17 cellular contexts compared by ENCODE assay signal in the genomic region with DNA sequence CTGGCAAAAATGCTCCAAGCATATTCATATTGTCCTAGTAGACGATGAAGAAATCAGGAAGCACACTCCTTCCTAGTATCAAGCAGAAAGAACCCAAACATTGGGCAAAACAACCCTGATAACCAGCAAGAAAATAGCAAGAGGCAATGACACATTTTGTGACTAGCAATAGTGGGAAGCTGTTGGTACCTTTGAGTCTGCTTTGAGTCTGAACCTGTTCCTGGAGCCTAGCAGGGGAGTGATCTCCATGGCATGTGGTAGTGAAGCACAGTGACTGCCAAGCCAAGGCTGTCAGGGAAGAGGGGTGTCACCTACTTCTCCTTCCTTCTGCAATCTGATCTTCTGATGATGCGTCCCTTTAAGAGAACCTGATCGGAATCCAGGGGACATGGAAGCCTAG.
"Had no signal": no experiment of that assay in that cellular context is flagged by ENCODE, and none has a peak within 500 bp of the region (broad histone marks: within the 10 kb centered on the region; RNA-seq: fewer than 3 reads in every experiment).

No MANE protein-coding gene starts in this region.

- H3K4me1 Mint-ChIP-seq: memory B cell had no signal

- H3K36me3 Mint-ChIP-seq: activated naive CD8-positive, alpha-beta T cell treated with anti-CD3 and anti-CD28 coated beads for 36 hours; memory B cell; naive thymus-derived CD8-positive, alpha-beta T cell; WTC11 had no signal

- ATAC-seq: body of pancreas, psoas muscle, right cardiac atrium, WTC11 had no signal

- H3K9me3 Mint-ChIP-seq: activated naive CD8-positive, alpha-beta T cell treated with anti-CD3 and anti-CD28 coated beads for 36 hours; naive thymus-derived CD8-positive, alpha-beta T cell had no signal

- DNase-seq: activated naive CD8-positive, alpha-beta T cell treated with anti-CD3 and anti-CD28 coated beads for 36 hours; activated T-cell treated with anti-CD3 and anti-CD28 coated beads for 4 hours; body of pancreas; dorsolateral prefrontal cortex; foreskin fibroblast; naive thymus-derived CD8-positive, alpha-beta T cell; ovary; psoas muscle; right cardiac atrium; stimulated activated CD4-positive, alpha-beta T cell treated with anti-CD3 and anti-CD28 coated beads, Interleukin-2, amount 100 ng/mL, for 24 hours; stimulated activated naive CD4-positive, alpha-beta T cell treated with Interleukin-2 at 50 U/mL for 16 hours; SW 1271; uterus had no signal

- H3K27me3 Mint-ChIP-seq: activated naive CD8-positive, alpha-beta T cell treated with anti-CD3 and anti-CD28 coated beads for 36 hours; naive thymus-derived CD8-positive, alpha-beta T cell had no signal

- H3K4me3 Mint-ChIP-seq: activated naive CD8-positive, alpha-beta T cell treated with anti-CD3 and anti-CD28 coated beads for 36 hours; memory B cell; WTC11 had no signal

- H3K4me3 ChIP-seq: body of pancreas, dorsolateral prefrontal cortex, ovary, psoas muscle, tibial nerve, uterus had no signal

- H3K9me3 ChIP-seq: body of pancreas, ovary, psoas muscle, tibial nerve, uterus had no signal

- H3K27me3 ChIP-seq: body of pancreas, ovary, tibial nerve, uterus had no signal

- H3K27ac ChIP-seq: body of pancreas, dorsolateral prefrontal cortex, epithelial cell of prostate, ovary, psoas muscle, tibial nerve, uterus had no signal

- H3K27ac Mint-ChIP-seq: memory B cell, WTC11 had no signal

- H3K4me1 ChIP-seq: body of pancreas, psoas muscle, tibial nerve, uterus had no signal

- H3K36me3 ChIP-seq: ovary, tibial nerve, uterus had no signal
